Comparison of ENCODE assay signal across 8 cellular contexts in the genomic region with DNA sequence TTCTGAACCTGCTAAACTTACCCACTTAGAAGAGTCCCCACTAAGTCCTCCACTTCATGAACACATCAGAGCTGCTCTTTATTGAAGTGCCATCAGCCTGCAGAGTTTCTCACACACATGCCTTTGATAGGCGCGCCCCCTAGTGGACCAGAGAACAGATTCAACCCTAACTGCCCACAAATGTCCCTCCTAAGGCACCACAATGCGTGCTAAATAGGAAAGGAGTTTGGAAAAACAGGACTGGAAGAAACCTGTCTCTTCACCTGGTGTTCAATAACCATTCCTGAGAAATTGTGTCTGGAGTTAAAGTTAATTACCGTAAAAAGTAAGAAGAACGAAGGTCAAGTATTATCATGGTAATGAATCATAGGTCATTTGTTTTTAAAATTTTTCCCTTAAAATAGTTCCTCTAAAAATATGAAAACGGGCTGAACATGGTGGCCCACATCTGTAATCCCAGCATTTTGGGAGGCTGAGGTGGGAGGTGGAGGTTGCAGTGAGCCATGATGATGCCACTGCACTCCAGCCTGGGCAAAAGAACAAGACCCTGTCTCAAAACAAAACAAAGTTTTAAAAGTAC.
DNase-seq lines count a peak whose midpoint lies in the region; ATAC-seq, FAIRE-seq and TF ChIP-seq lines count a peak whose summit lies in the region.

No MANE protein-coding gene starts in this region.

- H3K27ac ChIP-seq in CD4-positive, alpha-beta T cell (ENCODE audit: low read depth, low read length), result no peak overlapping the region
- H3K27ac ChIP-seq in mammary epithelial cell (ENCODE audit: insufficient read depth, low read depth, low read length) (no peak overlapping the region), keratinocyte (ENCODE audit: control insufficient read depth, insufficient read depth, low read length) (no peak overlapping the region)

- H3K79me2 ChIP-seq in mammary epithelial cell (ENCODE audit: insufficient read depth, low read length), result no peaks in the 10 kb centered on the region
- no peaks in the 10 kb centered on the region for H3K79me2 ChIP-seq in keratinocyte (ENCODE audit: control insufficient read depth, insufficient read depth, low read length)

- H3K9me3 Mint-ChIP-seq in CD4-positive, alpha-beta T cell, result no peaks in the 10 kb centered on the region
- no peaks in the 10 kb centered on the region for H3K9me3 Mint-ChIP-seq in activated B cell treated with CpG ODN at 0.5 μM for 24 hours

- peak; percentile 59 to 75 (median 66) for DNase-seq in CD4-positive, alpha-beta T cell
- peak; percentile 87 for DNase-seq in H4 (ENCODE audit: low spot score)
- peak; percentile 72 for DNase-seq in NCI-H2107 (lab: John Stamatoyannopoulos, UW)
- peak; percentile 46 for DNase-seq in activated B cell treated with CpG ODN at 0.5 μM for 24 hours
- peak; percentile 58 for DNase-seq in mammary epithelial cell
- DNase-seq in keratinocyte (ENCODE audit: low read depth, low spot score), result peak; percentile 28
- peak; percentile 64 to 68 for DNase-seq in stimulated activated CD4-positive, alpha-beta T cell treated with anti-CD3 and anti-CD28 coated beads, Interleukin-1b, Interleukin-23, amount 100 ng/mL, for 4 hours (ENCODE audit: low read depth in 2 of 2)

- ATAC-seq in CD4-positive, alpha-beta T cell (ENCODE audit: poor library complexity), result peak; percentile 78
- ATAC-seq in activated B cell treated with CpG ODN at 0.5 μM for 24 hours (ENCODE audit: low read depth), result peak; percentile 66
- ATAC-seq in HG03442 (IDR thresholded peaks at IDR 0.05; ENCODE audit: unreplicated experiment), result no peak

- peak; percentile 62 for FAIRE-seq in keratinocyte (lab: Jason Lieb, UNC)

- H3K36me3 ChIP-seq in mammary epithelial cell (ENCODE audit: insufficient read depth, low read length) (no peaks in the 10 kb centered on the region), keratinocyte (ENCODE audit: control insufficient read depth in 2 of 2, extremely low read depth in 1 of 2, insufficient read depth in 2 of 2, low read length in 2 of 2) (no peaks in the 10 kb centered on the region)

- WGBS in mammary epithelial cell (ENCODE audit: low coverage, missing lambda C conversion rate), result 26% methylated on average over 6 of the region's 6 CpGs

- H2AFZ ChIP-seq in mammary epithelial cell (ENCODE audit: low read depth, low read length), result no peak overlapping the region
- H2AFZ ChIP-seq in keratinocyte (ENCODE audit: control insufficient read depth, low read length), result no peak overlapping the region

- dilution Hi-C loops in mammary epithelial cell (cut with HindIII; ENCODE audit: low sequenced_read_pairs) (loop anchor here (5.0 kb wide), 1 partner anchor 707 kb away; no protein-coding TSS in a partner anchor), keratinocyte (cut with MboI; ENCODE audit: extremely low pct_ligation_motif_present, low sequenced_read_pairs) (loop anchor here (25.0 kb wide), 1 partner anchor 212 kb away; no protein-coding TSS in a partner anchor)

- no peak overlapping the region for H3K9ac ChIP-seq in mammary epithelial cell (ENCODE audit: insufficient read depth, low read length)
- H3K9ac ChIP-seq in keratinocyte (ENCODE audit: control insufficient read depth, extremely low read depth, insufficient read depth, low read length), result no peak overlapping the region

- H3K4me3 ChIP-seq in mammary epithelial cell (replicated peaks in 1 of 3; ENCODE audit: insufficient read depth in 1 of 3, low read depth in 2 of 3, low read length in 3 of 3) (no peak overlapping the region), keratinocyte (ENCODE audit: control insufficient read depth in 2 of 3, extremely low read depth in 1 of 3, insufficient read depth in 2 of 3, low read depth in 1 of 3, low read length in 3 of 3) (no peak overlapping the region)

- peak overlapping the region; percentile 3 for H3K27ac Mint-ChIP-seq in CD4-positive, alpha-beta T cell
- no peak overlapping the region for H3K27ac Mint-ChIP-seq in activated B cell treated with CpG ODN at 0.5 μM for 24 hours

- H3K4me1 Mint-ChIP-seq in CD4-positive, alpha-beta T cell (ENCODE audit: low read depth), result peaks cover 17% of the 10 kb centered on the region
- H3K4me1 Mint-ChIP-seq in activated B cell treated with CpG ODN at 0.5 μM for 24 hours, result peaks cover 19% of the 10 kb centered on the region

- intact Hi-C loops in CD4-positive, alpha-beta T cell (cut with DNase I, micrococcal nuclease), result loop anchor here in 1 of 2 experiments (1.0 to 5.0 kb wide), 2 partner anchors 517 to 712 kb away; no protein-coding TSS in a partner anchor
- intact Hi-C loops in activated B cell treated with CpG ODN at 0.5 μM for 24 hours (cut with micrococcal nuclease) (loop anchor here (1.0 to 10.0 kb wide), 2 partner anchors 212 to 884 kb away; no protein-coding TSS in a partner anchor), mammary epithelial cell (cut with micrococcal nuclease) (loop anchor here (1.0 to 5.0 kb wide), 5 partner anchors 212 to 880 kb away; no protein-coding TSS in a partner anchor)

- no peaks in the 10 kb centered on the region for H3K9me3 ChIP-seq in CD4-positive, alpha-beta T cell (ENCODE audit: control insufficient read depth, low read length)
- H3K9me3 ChIP-seq in mammary epithelial cell (replicated peaks; ENCODE audit: insufficient read depth, low read length) (no peaks in the 10 kb centered on the region), keratinocyte (ENCODE audit: control insufficient read depth, low read depth, low read length) (no peaks in the 10 kb centered on the region)

- H3K27me3 Mint-ChIP-seq in CD4-positive, alpha-beta T cell, result no peaks in the 10 kb centered on the region
- no peaks in the 10 kb centered on the region for H3K27me3 Mint-ChIP-seq in activated B cell treated with CpG ODN at 0.5 μM for 24 hours

- H3K36me3 Mint-ChIP-seq in CD4-positive, alpha-beta T cell (ENCODE audit: low read depth), result peaks cover 70% of the 10 kb centered on the region
- H3K36me3 Mint-ChIP-seq in activated B cell treated with CpG ODN at 0.5 μM for 24 hours (ENCODE audit: low read depth), result peaks cover 69% of the 10 kb centered on the region

- H3K4me3 Mint-ChIP-seq in CD4-positive, alpha-beta T cell, result no peak overlapping the region
- no peak overlapping the region for H3K4me3 Mint-ChIP-seq in activated B cell treated with CpG ODN at 0.5 μM for 24 hours

- H3K4me2 ChIP-seq in mammary epithelial cell (ENCODE audit: insufficient read depth, low read depth, low read length) (no peak overlapping the region), keratinocyte (ENCODE audit: control insufficient read depth, extremely low read depth, insufficient read depth, low read depth, low read length) (no peak overlapping the region)

- no TSS peak for BruUV-seq in mammary epithelial cell (replicated peaks; lab: Mats Ljungman, UMichigan)

- no peaks in the 10 kb centered on the region for H4K20me1 ChIP-seq in mammary epithelial cell (ENCODE audit: insufficient read depth, low read length)
- no peaks in the 10 kb centered on the region for H4K20me1 ChIP-seq in keratinocyte (ENCODE audit: control insufficient read depth, extremely low read depth, insufficient read depth, low read length)

- in situ Hi-C loops in mammary epithelial cell (cut with MboI; ENCODE audit: low sequenced_read_pairs in 2 of 2), result loop anchor here in 1 of 2 donors (25.0 kb wide), 1 partner anchor 212 kb away; no protein-coding TSS in a partner anchor

- CTCF ChIA-PET in CD4-positive, alpha-beta T cell (lab: Charles Lee), result interaction anchor here (0.6 to 1.8 kb wide), 9 partner anchors 16 to 832 kb away, joined by 3 to 9 read pairs (median 3); a partner anchor contains a TSS
- CTCF ChIA-PET in activated B cell treated with CpG ODN at 0.5 μM for 24 hours (lab: Charles Lee) (interaction anchor here (0.7 to 4.8 kb wide), 12 partner anchors 8 to 758 kb away, joined by 3 to 30 read pairs (median 3); no protein-coding TSS in a partner anchor), mammary epithelial cell (lab: Charles Lee; ENCODE audit: low non-redundant PET) (interaction anchor here (0.7 to 0.9 kb wide), 2 partner anchors 171 to 706 kb away, joined by 3 to 8 read pairs; no protein-coding TSS in a partner anchor)

- TF ChIP-seq CTCF in CD4-positive, alpha-beta T cell (IDR thresholded peaks at IDR 0.05), result peak; percentile 87
- peak; percentile 87 for TF ChIP-seq CTCF in activated B cell treated with CpG ODN at 0.5 μM for 24 hours (IDR thresholded peaks at IDR 0.05)
- TF ChIP-seq CTCF in mammary epithelial cell (conservative IDR thresholded peaks at IDR 0.05 in 1 of 2, IDR thresholded peaks at IDR 0.05 in 1 of 2; ENCODE audit: extremely low read depth in 1 of 2, insufficient read depth in 1 of 2, low read depth in 1 of 2, low read length in 2 of 2), result peak; percentile 76 to 88
- peak; percentile 82 to 89 (median 86) for TF ChIP-seq CTCF in keratinocyte (optimal IDR thresholded peaks at IDR 0.05 in 1 of 3, IDR thresholded peaks at IDR 0.05 in 1 of 3, conservative IDR thresholded peaks at IDR 0.05 in 1 of 3; ENCODE audit: extremely low read depth in 1 of 3, insufficient read depth in 2 of 3, low read length in 3 of 3)

- POLR2A ChIA-PET in CD4-positive, alpha-beta T cell (lab: Charles Lee), result no interaction called here
- POLR2A ChIA-PET in activated B cell treated with CpG ODN at 0.5 μM for 24 hours (lab: Charles Lee), result interaction anchor here (0.6 kb wide), 1 partner anchor 473 kb away, joined by 3 read pairs; no protein-coding TSS in a partner anchor

- H3K4me1 ChIP-seq in mammary epithelial cell (ENCODE audit: insufficient read depth, low read length) (no peaks in the 10 kb centered on the region), keratinocyte (ENCODE audit: control insufficient read depth, extremely low read depth, insufficient read depth, low read length) (no peaks in the 10 kb centered on the region)

- H3K27me3 ChIP-seq in CD4-positive, alpha-beta T cell (ENCODE audit: control insufficient read depth, insufficient read depth, low read length), result no peaks in the 10 kb centered on the region
- H3K27me3 ChIP-seq in mammary epithelial cell (ENCODE audit: insufficient read depth, low read length) (no peaks in the 10 kb centered on the region), keratinocyte (ENCODE audit: control insufficient read depth, extremely low read depth, insufficient read depth, low read length) (no peaks in the 10 kb centered on the region)

- H3K9me1 ChIP-seq in keratinocyte (ENCODE audit: control insufficient read depth, extremely low read depth, insufficient read depth, low read length), result no peaks in the 10 kb centered on the region

Comparison
In these comparisons a context has a peak if more than half of its experiments do, and no peak if none do; other contexts are left out.
1. DNase-seq: peak in every context shown above with its lines; median percentile 87 in H4; 72 in NCI-H2107; 66 in stimulated activated CD4-positive, alpha-beta T cell treated with anti-CD3 and anti-CD28 coated beads, Interleukin-1b, Interleukin-23, amount 100 ng/mL, for 4 hours; 66 in CD4-positive, alpha-beta T cell; 58 in mammary epithelial cell; 46 in activated B cell treated with CpG ODN at 0.5 μM for 24 hours; 28 in keratinocyte.